Comparison of ENCODE assay signal across 11 cellular contexts in genomic region chr15:62469874-62470688, GRCh38.
DNase-seq lines count a peak whose midpoint lies in the region; ATAC-seq and TF ChIP-seq lines count a peak whose summit lies in the region.
"Had no signal": no experiment of that assay in that cellular context is flagged by ENCODE, and none has a peak within 500 bp of the region (broad histone marks: within the 10 kb centered on the region; RNA-seq: fewer than 3 reads in every experiment).

No MANE protein-coding gene starts in this region.

- H3K27me3 ChIP-seq in hepatocyte (no peaks in the 10 kb centered on the region), skeletal muscle satellite cell (ENCODE audit: control insufficient read depth, insufficient read depth, low read length) (no peaks in the 10 kb centered on the region)

- H3K9ac ChIP-seq in skeletal muscle satellite cell (ENCODE audit: low read depth, low read length), result peak overlapping the region; percentile 49

- H3K4me2 ChIP-seq in hepatocyte (no peak overlapping the region), skeletal muscle satellite cell (ENCODE audit: low read length) (peak overlapping the region; percentile 57)

- no peak overlapping the region for H3K4me3 ChIP-seq in astrocyte of the cerebellum (ENCODE audit: low read depth, low read length)
- no peak overlapping the region for H3K4me3 ChIP-seq in hepatocyte
- peak overlapping the region; percentile 2 for H3K4me3 ChIP-seq in skeletal muscle satellite cell (ENCODE audit: low read length)
- H3K4me3 ChIP-seq: HAP-1 had no signal

- in situ Hi-C loops in astrocyte of the cerebellum (cut with HindIII; ENCODE audit: low sequenced_read_pairs), result no loop called here

- H3K4me1 Mint-ChIP-seq in effector memory CD8-positive, alpha-beta T cell (ENCODE audit: low read depth in 2 of 2), result no peaks in the 10 kb centered on the region

- no peak for TF ChIP-seq CTCF in astrocyte of the cerebellum (IDR thresholded peaks at IDR 0.05; ENCODE audit: low read depth, low read length, missing control alignments)
- TF ChIP-seq CTCF in hepatocyte (IDR thresholded peaks at IDR 0.05; ENCODE audit: poor library complexity), result no peak

- no peaks in the 10 kb centered on the region for H3K36me3 Mint-ChIP-seq in effector memory CD8-positive, alpha-beta T cell (ENCODE audit: insufficient read depth)

- WGBS in hepatocyte (ENCODE audit: low lambda C conversion rate, missing lambda C conversion rate), result 59% methylated on average over 11 of the region's 11 CpGs

- peaks cover 15 to 43% of the 10 kb centered on the region in 2 donors for H3K27me3 Mint-ChIP-seq in effector memory CD8-positive, alpha-beta T cell

- H3K9me2 ChIP-seq in hepatocyte (replicated peaks; ENCODE audit: insufficient read depth), result no peaks in the 10 kb centered on the region

- H3K27ac Mint-ChIP-seq in effector memory CD8-positive, alpha-beta T cell, result no peak overlapping the region

- no peak for ATAC-seq in HG03565 (IDR thresholded peaks at IDR 0.05; ENCODE audit: unreplicated experiment)
- ATAC-seq in effector memory CD8-positive, alpha-beta T cell (replicated peaks), result no peak

- no peaks in the 10 kb centered on the region for H3K9me3 Mint-ChIP-seq in effector memory CD8-positive, alpha-beta T cell

- H3K79me2 ChIP-seq in hepatocyte, result peaks cover 35% of the 10 kb centered on the region

- H3K36me3 ChIP-seq in hepatocyte (replicated peaks; ENCODE audit: insufficient read depth, low read depth) (no peaks in the 10 kb centered on the region), skeletal muscle satellite cell (ENCODE audit: insufficient read depth, low read length) (no peaks in the 10 kb centered on the region)
- H3K36me3 ChIP-seq: HAP-1 had no signal

- peak overlapping the region; percentile 22 for H3K27ac ChIP-seq in hepatocyte

- no peak overlapping the region for H2AFZ ChIP-seq in hepatocyte

- no peaks in the 10 kb centered on the region for H4K20me1 ChIP-seq in hepatocyte (ENCODE audit: insufficient read depth, poor library complexity, severe bottlenecking)

- peaks cover 31% of the 10 kb centered on the region for H3K4me1 ChIP-seq in hepatocyte (ENCODE audit: insufficient read depth)
- peaks cover 73% of the 10 kb centered on the region for H3K4me1 ChIP-seq in skeletal muscle satellite cell (ENCODE audit: control insufficient read depth, insufficient read depth, low read length)

- no peak overlapping the region for H3K4me3 Mint-ChIP-seq in effector memory CD8-positive, alpha-beta T cell

- H3K9me3 ChIP-seq in hepatocyte (ENCODE audit: low read depth), result no peaks in the 10 kb centered on the region
- H3K9me3 ChIP-seq in skeletal muscle satellite cell (replicated peaks; ENCODE audit: low read length), result no peaks in the 10 kb centered on the region
- H3K9me3 ChIP-seq: HAP-1 had no signal

- DNase-seq in ELR (ENCODE audit: low read depth), result peak; percentile 80
- peak; percentile 95 for DNase-seq in astrocyte of the cerebellum (ENCODE audit: low read depth)
- DNase-seq in hepatocyte (ENCODE audit: low spot score), result no peak
- no peak for DNase-seq in NCI-H1436 treated with DMSO at 0.1 percent for 48 hours (lab: John Stamatoyannopoulos, UW)
- DNase-seq in DMS 273 treated with DMSO at 0.1 percent for 48 hours (lab: John Stamatoyannopoulos, UW), result no peak
- DNase-seq in effector memory CD8-positive, alpha-beta T cell, result no peak
- DNase-seq: NCI-H1092, small intestine had no signal

Comparison
In these comparisons a context has a peak if more than half of its experiments do, and no peak if none do; other contexts are left out.
1. DNase-seq: peak in ELR (single experiment) and astrocyte of the cerebellum (single experiment); none in hepatocyte (single experiment), NCI-H1436 treated with DMSO at 0.1 percent for 48 hours (single experiment), DMS 273 treated with DMSO at 0.1 percent for 48 hours (single experiment) and effector memory CD8-positive, alpha-beta T cell (0 of 3).